Comparison of ENCODE assay signal across 8 cellular contexts in the genomic region with DNA sequence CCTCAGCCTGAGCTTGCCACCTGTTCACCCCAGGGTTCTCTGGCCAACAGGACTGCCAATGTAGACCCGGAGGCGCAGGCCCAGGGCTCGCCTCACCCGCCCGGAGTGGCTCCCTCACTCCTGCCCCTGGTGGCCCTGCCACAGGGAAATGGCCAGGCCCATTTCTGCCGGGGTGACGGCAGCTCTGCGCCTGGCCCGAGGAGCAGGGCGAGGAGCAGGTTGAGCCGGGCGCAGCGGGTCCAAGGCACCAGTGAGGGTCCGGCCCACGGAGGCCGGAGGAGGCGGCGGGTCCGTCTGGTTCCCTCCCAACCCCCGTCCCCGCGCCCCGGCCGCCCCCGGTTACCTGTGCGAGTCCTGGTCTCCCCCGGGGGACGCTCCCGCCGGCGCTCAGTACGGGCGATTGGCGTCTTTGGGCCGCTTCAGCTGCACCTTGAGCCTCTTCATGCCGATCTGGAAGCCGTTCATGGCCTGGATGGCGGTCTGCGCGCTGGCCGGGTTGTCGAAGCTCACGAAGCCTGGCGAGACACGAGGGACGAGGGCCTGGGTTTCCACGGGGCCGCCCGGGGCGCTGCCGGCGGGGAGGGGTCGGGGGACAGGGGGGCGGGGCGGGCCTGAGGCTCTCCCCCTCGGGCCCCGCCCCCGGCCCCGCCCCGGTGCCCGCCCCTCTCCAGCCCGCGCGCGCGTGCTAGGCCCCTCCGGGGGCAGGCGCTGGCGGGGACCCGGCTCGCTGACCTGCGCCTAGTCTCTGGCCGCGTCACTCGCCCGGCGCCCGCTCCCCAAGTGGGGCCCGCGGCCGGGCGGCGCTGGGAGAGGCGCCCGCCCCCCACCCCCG.
A peak's percentile ranks its signal among the peaks of the same experiment; 100 is the strongest.
DNase-seq lines count a peak whose midpoint lies in the region; ATAC-seq and TF ChIP-seq lines count a peak whose summit lies in the region.

No MANE protein-coding gene starts in this region.

- POLR2A ChIA-PET in RWPE1 (lab: Yijun Ruan, JAX; ENCODE audit: low non-redundant PET): no interaction called here
- POLR2A ChIA-PET in CD4-positive, alpha-beta T cell (lab: Charles Lee): no interaction called here

- H3K27me3 Mint-ChIP-seq in CD4-positive, alpha-beta T cell: peaks cover 66% of the 10 kb centered on the region

- TF ChIP-seq CTCF in RWPE1 (conservative IDR thresholded peaks at IDR 0.05; ENCODE audit: low read depth) (no peak), thyroid gland (IDR thresholded peaks at IDR 0.05) (no peak)
- no peak for TF ChIP-seq CTCF in CD4-positive, alpha-beta T cell (IDR thresholded peaks at IDR 0.05)

- 11 to 47% methylated on average over 3 to 20 of the region's 86 CpGs for WGBS in thyroid gland, 2 donors

- TF ChIP-seq POLR2A in thyroid gland (IDR thresholded peaks at IDR 0.05): no peak

- H3K27me3 ChIP-seq in thyroid gland: no peaks in the 10 kb centered on the region
- H3K27me3 ChIP-seq in CD4-positive, alpha-beta T cell (ENCODE audit: control insufficient read depth, insufficient read depth, low read length): peaks cover 47% of the 10 kb centered on the region

- H3K9me3 ChIP-seq in iPS-18c (ENCODE audit: control insufficient read depth, insufficient read depth, low read length) (no peaks in the 10 kb centered on the region), thyroid gland (no peaks in the 10 kb centered on the region)
- no peaks in the 10 kb centered on the region for H3K9me3 ChIP-seq in CD4-positive, alpha-beta T cell (ENCODE audit: control insufficient read depth, low read length)

- peak; percentile 51 for DNase-seq in NCI-H2029 (lab: John Stamatoyannopoulos, UW)
- DNase-seq in NCI-H2029 treated with DMSO at 0.1 percent for 48 hours (lab: John Stamatoyannopoulos, UW): no peak
- DNase-seq in RWPE1 (ENCODE audit: low spot score): peak; percentile 10
- peak; percentile 29 to 58 for DNase-seq in thyroid gland
- no peak for DNase-seq in NCI-H1694 treated with DMSO at 0.1 percent for 48 hours (lab: John Stamatoyannopoulos, UW)
- DNase-seq in CD4-positive, alpha-beta T cell: no peak
- DNase-seq in NCI-H748 treated with DMSO at 0.1 percent for 48 hours (lab: John Stamatoyannopoulos, UW): no peak

- H3K4me3 Mint-ChIP-seq in CD4-positive, alpha-beta T cell: no peak overlapping the region

- CTCF ChIA-PET in RWPE1 (lab: Yijun Ruan, JAX): no interaction called here
- CTCF ChIA-PET in CD4-positive, alpha-beta T cell (lab: Charles Lee): no interaction called here

- no peak overlapping the region for H3K27ac Mint-ChIP-seq in CD4-positive, alpha-beta T cell

- H3K4me1 ChIP-seq in thyroid gland: peaks cover 0 to 10% of the 10 kb centered on the region in 2 donors

- no peaks in the 10 kb centered on the region for H3K9me3 Mint-ChIP-seq in CD4-positive, alpha-beta T cell

- peaks cover 5% of the 10 kb centered on the region for H3K4me1 Mint-ChIP-seq in CD4-positive, alpha-beta T cell (ENCODE audit: low read depth)

- no peak for ATAC-seq in CD4-positive, alpha-beta T cell (ENCODE audit: poor library complexity)

- H3K4me3 ChIP-seq in iPS-18c (ENCODE audit: insufficient read depth, low read depth, low read length): peak overlapping the region; percentile 53
- peak overlapping the region in 1 of 3 donors; percentile 34 for H3K4me3 ChIP-seq in thyroid gland (replicated peaks in 1 of 3)

- no peaks in the 10 kb centered on the region for H3K36me3 Mint-ChIP-seq in CD4-positive, alpha-beta T cell (ENCODE audit: low read depth)

- H3K27ac ChIP-seq in RWPE1 (no peak overlapping the region), thyroid gland (no peak overlapping the region)
- no peak overlapping the region for H3K27ac ChIP-seq in CD4-positive, alpha-beta T cell (ENCODE audit: low read depth, low read length)

- intact Hi-C loops in thyroid gland (cut with DNase I): no loop called here
- intact Hi-C loops in CD4-positive, alpha-beta T cell (cut with DNase I, micrococcal nuclease): no loop called here

- no peaks in the 10 kb centered on the region for H3K36me3 ChIP-seq in thyroid gland

Comparison
In these comparisons a context has a peak if more than half of its experiments do, and no peak if none do; other contexts are left out.
1. DNase-seq: peak in NCI-H2029 (single experiment), RWPE1 (single experiment) and thyroid gland (2 of 2); none in NCI-H2029 treated with DMSO at 0.1 percent for 48 hours (single experiment), NCI-H1694 treated with DMSO at 0.1 percent for 48 hours (single experiment), CD4-positive, alpha-beta T cell (0 of 10) and NCI-H748 treated with DMSO at 0.1 percent for 48 hours (single experiment).